ENCODE assay signal across 1 cellular context in the genomic region with DNA sequence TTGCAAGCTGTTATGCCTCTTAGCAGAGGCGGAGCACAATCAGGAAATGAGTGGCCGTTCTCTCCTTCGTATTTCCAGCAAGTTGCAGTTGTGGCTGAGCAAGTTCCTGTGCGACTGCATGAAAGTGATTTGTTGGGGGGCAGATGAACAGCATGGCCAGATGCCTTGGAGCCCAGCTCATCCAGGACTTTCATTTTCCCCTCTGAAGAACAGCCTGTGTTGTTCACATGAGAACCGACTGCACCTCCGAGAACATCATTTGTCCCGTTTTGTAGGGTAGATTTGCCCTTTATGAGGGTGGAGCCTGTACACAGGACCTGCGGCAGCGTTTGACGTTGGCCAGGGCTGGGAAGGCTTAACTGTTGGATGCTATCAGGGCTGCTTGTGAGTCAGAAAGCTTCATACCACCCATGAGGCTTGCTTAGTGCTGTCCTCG.
TF ChIP-seq lines count a peak whose summit lies in the region.

No MANE protein-coding gene starts in this region.

TF ChIP-seq in K562, 482 proteins besides CTCF, POLR2A, EP300 and RAD21 (continued from another document and continues in another):
- TF ChIP-seq, protein P1, sequence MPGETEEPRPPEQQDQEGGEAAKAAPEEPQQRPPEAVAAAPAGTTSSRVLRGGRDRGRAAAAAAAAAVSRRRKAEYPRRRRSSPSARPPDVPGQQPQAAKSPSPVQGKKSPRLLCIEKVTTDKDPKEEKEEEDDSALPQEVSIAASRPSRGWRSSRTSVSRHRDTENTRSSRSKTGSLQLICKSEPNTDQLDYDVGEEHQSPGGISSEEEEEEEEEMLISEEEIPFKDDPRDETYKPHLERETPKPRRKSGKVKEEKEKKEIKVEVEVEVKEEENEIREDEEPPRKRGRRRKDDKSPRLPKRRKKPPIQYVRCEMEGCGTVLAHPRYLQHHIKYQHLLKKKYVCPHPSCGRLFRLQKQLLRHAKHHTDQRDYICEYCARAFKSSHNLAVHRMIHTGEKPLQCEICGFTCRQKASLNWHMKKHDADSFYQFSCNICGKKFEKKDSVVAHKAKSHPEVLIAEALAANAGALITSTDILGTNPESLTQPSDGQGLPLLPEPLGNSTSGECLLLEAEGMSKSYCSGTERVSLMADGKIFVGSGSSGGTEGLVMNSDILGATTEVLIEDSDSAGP (CRISPR knock-in tag; IDR thresholded peaks at IDR 0.05), result 0 out of 2 replicates have a peak, but pooled peaks have one; percentile 22
- no peak for TF ChIP-seq NR2F6 (CRISPR knock-in tag; IDR thresholded peaks at IDR 0.05)
- TF ChIP-seq CREM (IDR thresholded peaks at IDR 0.05; ENCODE audit: low read depth), result peak; percentile 41; the same call in 1 of the 2 replicates
- TF ChIP-seq HSF4 (CRISPR knock-in tag; IDR thresholded peaks at IDR 0.05; ENCODE audit: borderline replicate concordance), result no peak
- no peak for TF ChIP-seq NCOA6 (IDR thresholded peaks at IDR 0.05)
- no peak for TF ChIP-seq NFE2 (IDR thresholded peaks at IDR 0.05; ENCODE audit: low read depth)
- TF ChIP-seq, protein P2, sequence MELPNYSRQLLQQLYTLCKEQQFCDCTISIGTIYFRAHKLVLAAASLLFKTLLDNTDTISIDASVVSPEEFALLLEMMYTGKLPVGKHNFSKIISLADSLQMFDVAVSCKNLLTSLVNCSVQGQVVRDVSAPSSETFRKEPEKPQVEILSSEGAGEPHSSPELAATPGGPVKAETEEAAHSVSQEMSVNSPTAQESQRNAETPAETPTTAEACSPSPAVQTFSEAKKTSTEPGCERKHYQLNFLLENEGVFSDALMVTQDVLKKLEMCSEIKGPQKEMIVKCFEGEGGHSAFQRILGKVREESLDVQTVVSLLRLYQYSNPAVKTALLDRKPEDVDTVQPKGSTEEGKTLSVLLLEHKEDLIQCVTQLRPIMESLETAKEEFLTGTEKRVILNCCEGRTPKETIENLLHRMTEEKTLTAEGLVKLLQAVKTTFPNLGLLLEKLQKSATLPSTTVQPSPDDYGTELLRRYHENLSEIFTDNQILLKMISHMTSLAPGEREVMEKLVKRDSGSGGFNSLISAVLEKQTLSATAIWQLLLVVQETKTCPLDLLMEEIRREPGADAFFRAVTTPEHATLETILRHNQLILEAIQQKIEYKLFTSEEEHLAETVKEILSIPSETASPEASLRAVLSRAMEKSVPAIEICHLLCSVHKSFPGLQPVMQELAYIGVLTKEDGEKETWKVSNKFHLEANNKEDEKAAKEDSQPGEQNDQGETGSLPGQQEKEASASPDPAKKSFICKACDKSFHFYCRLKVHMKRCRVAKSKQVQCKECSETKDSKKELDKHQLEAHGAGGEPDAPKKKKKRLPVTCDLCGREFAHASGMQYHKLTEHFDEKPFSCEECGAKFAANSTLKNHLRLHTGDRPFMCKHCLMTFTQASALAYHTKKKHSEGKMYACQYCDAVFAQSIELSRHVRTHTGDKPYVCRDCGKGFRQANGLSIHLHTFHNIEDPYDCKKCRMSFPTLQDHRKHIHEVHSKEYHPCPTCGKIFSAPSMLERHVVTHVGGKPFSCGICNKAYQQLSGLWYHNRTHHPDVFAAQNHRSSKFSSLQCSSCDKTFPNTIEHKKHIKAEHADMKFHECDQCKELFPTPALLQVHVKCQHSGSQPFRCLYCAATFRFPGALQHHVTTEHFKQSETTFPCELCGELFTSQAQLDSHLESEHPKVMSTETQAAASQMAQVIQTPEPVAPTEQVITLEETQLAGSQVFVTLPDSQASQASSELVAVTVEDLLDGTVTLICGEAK (IDR thresholded peaks at IDR 0.05), result peak; percentile 52
- TF ChIP-seq, protein P2 (CRISPR knock-in tag; IDR thresholded peaks at IDR 0.05), result no peak
- no peak for TF ChIP-seq CEBPB (tag; IDR thresholded peaks at IDR 0.05)
- TF ChIP-seq STAT5A (IDR thresholded peaks at IDR 0.05; ENCODE audit: borderline replicate concordance, low read length), result no peak
- TF ChIP-seq CREB1 (IDR thresholded peaks at IDR 0.05), result no peak
- no peak for TF ChIP-seq CREB1 (CRISPR knock-in tag; IDR thresholded peaks at IDR 0.05)
- no peak for TF ChIP-seq MBD2 (IDR thresholded peaks at IDR 0.05; ENCODE audit: borderline replicate concordance, low read depth)
- TF ChIP-seq ZNF197 (CRISPR knock-in tag; IDR thresholded peaks at IDR 0.05; ENCODE audit: low read depth), result no peak
- TF ChIP-seq ZNF124 (CRISPR knock-in tag; IDR thresholded peaks at IDR 0.05), result no peak
- TF ChIP-seq HDAC1 (IDR thresholded peaks at IDR 0.05), result 0 out of 4 replicates have a peak, but pooled peaks of 1 of the 2 experiments have one; percentile 19
- TF ChIP-seq, protein P3, sequence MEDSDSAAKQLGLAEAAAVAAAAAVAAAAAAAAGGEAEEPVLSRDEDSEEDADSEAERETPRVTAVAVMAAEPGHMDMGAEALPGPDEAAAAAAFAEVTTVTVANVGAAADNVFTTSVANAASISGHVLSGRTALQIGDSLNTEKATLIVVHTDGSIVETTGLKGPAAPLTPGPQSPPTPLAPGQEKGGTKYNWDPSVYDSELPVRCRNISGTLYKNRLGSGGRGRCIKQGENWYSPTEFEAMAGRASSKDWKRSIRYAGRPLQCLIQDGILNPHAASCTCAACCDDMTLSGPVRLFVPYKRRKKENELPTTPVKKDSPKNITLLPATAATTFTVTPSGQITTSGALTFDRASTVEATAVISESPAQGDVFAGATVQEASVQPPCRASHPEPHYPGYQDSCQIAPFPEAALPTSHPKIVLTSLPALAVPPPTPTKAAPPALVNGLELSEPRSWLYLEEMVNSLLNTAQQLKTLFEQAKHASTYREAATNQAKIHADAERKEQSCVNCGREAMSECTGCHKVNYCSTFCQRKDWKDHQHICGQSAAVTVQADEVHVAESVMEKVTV (CRISPR knock-in tag; IDR thresholded peaks at IDR 0.05), result no peak
- TF ChIP-seq CTBP1 (IDR thresholded peaks at IDR 0.05; ENCODE audit: borderline replicate concordance), result 0 out of 2 replicates have a peak, but pooled peaks have one; percentile 29
- no peak for TF ChIP-seq NCOA2 (IDR thresholded peaks at IDR 0.05; ENCODE audit: partially characterized antibody in 2 of 2)
- no peak for TF ChIP-seq TCF7 (IDR thresholded peaks at IDR 0.05; ENCODE audit: borderline replicate concordance)
- no peak for TF ChIP-seq PYGO2 (tag; IDR thresholded peaks at IDR 0.05)
- no peak for TF ChIP-seq STAG1 (CRISPR knock-in tag; IDR thresholded peaks at IDR 0.05; ENCODE audit: borderline replicate concordance)
- TF ChIP-seq, protein P4, sequence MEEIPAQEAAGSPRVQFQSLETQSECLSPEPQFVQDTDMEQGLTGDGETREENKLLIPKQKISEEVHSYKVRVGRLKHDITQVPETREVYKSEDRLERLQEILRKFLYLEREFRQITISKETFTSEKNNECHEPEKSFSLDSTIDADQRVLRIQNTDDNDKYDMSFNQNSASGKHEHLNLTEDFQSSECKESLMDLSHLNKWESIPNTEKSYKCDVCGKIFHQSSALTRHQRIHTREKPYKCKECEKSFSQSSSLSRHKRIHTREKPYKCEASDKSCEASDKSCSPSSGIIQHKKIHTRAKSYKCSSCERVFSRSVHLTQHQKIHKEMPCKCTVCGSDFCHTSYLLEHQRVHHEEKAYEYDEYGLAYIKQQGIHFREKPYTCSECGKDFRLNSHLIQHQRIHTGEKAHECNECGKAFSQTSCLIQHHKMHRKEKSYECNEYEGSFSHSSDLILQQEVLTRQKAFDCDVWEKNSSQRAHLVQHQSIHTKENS (CRISPR knock-in tag; IDR thresholded peaks at IDR 0.05), result no peak
- TF ChIP-seq, protein P5, sequence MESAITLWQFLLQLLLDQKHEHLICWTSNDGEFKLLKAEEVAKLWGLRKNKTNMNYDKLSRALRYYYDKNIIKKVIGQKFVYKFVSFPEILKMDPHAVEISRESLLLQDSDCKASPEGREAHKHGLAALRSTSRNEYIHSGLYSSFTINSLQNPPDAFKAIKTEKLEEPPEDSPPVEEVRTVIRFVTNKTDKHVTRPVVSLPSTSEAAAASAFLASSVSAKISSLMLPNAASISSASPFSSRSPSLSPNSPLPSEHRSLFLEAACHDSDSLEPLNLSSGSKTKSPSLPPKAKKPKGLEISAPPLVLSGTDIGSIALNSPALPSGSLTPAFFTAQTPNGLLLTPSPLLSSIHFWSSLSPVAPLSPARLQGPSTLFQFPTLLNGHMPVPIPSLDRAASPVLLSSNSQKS (CRISPR knock-in tag; IDR thresholded peaks at IDR 0.05), result no peak
- TF ChIP-seq ZNF146 (CRISPR knock-in tag; IDR thresholded peaks at IDR 0.05; ENCODE audit: unreplicated experiment), result no peak
- TF ChIP-seq, protein P6, sequence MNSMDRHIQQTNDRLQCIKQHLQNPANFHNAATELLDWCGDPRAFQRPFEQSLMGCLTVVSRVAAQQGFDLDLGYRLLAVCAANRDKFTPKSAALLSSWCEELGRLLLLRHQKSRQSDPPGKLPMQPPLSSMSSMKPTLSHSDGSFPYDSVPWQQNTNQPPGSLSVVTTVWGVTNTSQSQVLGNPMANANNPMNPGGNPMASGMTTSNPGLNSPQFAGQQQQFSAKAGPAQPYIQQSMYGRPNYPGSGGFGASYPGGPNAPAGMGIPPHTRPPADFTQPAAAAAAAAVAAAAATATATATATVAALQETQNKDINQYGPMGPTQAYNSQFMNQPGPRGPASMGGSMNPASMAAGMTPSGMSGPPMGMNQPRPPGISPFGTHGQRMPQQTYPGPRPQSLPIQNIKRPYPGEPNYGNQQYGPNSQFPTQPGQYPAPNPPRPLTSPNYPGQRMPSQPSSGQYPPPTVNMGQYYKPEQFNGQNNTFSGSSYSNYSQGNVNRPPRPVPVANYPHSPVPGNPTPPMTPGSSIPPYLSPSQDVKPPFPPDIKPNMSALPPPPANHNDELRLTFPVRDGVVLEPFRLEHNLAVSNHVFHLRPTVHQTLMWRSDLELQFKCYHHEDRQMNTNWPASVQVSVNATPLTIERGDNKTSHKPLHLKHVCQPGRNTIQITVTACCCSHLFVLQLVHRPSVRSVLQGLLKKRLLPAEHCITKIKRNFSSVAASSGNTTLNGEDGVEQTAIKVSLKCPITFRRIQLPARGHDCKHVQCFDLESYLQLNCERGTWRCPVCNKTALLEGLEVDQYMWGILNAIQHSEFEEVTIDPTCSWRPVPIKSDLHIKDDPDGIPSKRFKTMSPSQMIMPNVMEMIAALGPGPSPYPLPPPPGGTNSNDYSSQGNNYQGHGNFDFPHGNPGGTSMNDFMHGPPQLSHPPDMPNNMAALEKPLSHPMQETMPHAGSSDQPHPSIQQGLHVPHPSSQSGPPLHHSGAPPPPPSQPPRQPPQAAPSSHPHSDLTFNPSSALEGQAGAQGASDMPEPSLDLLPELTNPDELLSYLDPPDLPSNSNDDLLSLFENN (IDR thresholded peaks at IDR 0.05; ENCODE audit: low read depth in 2 of 2, low read length in 2 of 2), result no peak
- TF ChIP-seq ARID1B (IDR thresholded peaks at IDR 0.05), result no peak
- TF ChIP-seq ZNF764 (CRISPR knock-in tag; IDR thresholded peaks at IDR 0.05; ENCODE audit: low read depth), result no peak
- no peak for TF ChIP-seq ZNF583 (CRISPR knock-in tag; IDR thresholded peaks at IDR 0.05)
- no peak for TF ChIP-seq ZNF184 (CRISPR knock-in tag; IDR thresholded peaks at IDR 0.05)
- TF ChIP-seq FOXA1 (IDR thresholded peaks at IDR 0.05; ENCODE audit: borderline replicate concordance), result no peak
- 0 out of 4 replicates have a peak, but pooled peaks of 1 of the 2 experiments have one; percentile 11 for TF ChIP-seq NRF1 (conservative IDR thresholded peaks at IDR 0.05 in 1 of 2, IDR thresholded peaks at IDR 0.05 in 1 of 2)
- TF ChIP-seq SNIP1 (IDR thresholded peaks at IDR 0.05; ENCODE audit: low read depth), result no peak
- TF ChIP-seq, protein P7, sequence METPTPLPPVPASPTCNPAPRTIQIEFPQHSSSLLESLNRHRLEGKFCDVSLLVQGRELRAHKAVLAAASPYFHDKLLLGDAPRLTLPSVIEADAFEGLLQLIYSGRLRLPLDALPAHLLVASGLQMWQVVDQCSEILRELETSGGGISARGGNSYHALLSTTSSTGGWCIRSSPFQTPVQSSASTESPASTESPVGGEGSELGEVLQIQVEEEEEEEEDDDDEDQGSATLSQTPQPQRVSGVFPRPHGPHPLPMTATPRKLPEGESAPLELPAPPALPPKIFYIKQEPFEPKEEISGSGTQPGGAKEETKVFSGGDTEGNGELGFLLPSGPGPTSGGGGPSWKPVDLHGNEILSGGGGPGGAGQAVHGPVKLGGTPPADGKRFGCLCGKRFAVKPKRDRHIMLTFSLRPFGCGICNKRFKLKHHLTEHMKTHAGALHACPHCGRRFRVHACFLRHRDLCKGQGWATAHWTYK (CRISPR knock-in tag; IDR thresholded peaks at IDR 0.05), result no peak
- no peak for TF ChIP-seq TCF7L2 (IDR thresholded peaks at IDR 0.05; ENCODE audit: low read depth, low read length)
- TF ChIP-seq SRF (CRISPR knock-in tag; IDR thresholded peaks at IDR 0.05), result no peak
- TF ChIP-seq, protein P8, sequence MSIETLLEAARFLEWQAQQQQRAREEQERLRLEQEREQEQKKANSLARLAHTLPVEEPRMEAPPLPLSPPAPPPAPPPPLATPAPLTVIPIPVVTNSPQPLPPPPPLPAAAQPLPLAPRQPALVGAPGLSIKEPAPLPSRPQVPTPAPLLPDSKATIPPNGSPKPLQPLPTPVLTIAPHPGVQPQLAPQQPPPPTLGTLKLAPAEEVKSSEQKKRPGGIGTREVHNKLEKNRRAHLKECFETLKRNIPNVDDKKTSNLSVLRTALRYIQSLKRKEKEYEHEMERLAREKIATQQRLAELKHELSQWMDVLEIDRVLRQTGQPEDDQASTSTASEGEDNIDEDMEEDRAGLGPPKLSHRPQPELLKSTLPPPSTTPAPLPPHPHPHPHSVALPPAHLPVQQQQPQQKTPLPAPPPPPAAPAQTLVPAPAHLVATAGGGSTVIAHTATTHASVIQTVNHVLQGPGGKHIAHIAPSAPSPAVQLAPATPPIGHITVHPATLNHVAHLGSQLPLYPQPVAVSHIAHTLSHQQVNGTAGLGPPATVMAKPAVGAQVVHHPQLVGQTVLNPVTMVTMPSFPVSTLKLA (conservative IDR thresholded peaks at IDR 0.05), result no peak
- no peak for TF ChIP-seq EGR1 (conservative IDR thresholded peaks at IDR 0.05)
- no peak for TF ChIP-seq TAF1 (IDR thresholded peaks at IDR 0.05; ENCODE audit: control insufficient read depth, extremely low read depth, insufficient read depth, low read length, severe bottlenecking)
- no peak for TF ChIP-seq TFAM (CRISPR knock-in tag; conservative IDR thresholded peaks at IDR 0.05)
